1 cellular context compared by ENCODE assay signal in the genomic region with DNA sequence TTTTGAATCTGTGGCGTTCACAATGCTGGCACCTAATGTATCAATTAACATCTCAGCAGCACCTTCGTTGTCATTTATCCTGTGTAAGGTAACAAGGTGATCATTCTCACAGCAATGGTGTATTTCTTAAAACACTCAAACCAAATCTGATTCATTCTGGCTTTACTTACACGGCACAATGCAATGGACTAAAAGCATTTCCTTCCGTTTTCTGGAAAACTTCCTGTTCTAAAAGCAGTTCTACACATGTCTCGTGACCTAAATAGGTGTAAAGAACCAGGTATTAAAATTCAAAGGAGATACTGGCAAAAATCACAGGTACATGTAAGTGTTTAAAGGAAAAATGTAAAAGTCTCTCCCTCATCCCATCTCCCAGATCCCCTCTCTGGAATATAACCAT.
TF ChIP-seq lines count a peak whose summit lies in the region.

No MANE protein-coding gene starts in this region.

TF ChIP-seq in GM23338, 12 proteins besides CTCF, POLR2A, EP300 and RAD21 (continued from another document):
- TF ChIP-seq, protein P1, sequence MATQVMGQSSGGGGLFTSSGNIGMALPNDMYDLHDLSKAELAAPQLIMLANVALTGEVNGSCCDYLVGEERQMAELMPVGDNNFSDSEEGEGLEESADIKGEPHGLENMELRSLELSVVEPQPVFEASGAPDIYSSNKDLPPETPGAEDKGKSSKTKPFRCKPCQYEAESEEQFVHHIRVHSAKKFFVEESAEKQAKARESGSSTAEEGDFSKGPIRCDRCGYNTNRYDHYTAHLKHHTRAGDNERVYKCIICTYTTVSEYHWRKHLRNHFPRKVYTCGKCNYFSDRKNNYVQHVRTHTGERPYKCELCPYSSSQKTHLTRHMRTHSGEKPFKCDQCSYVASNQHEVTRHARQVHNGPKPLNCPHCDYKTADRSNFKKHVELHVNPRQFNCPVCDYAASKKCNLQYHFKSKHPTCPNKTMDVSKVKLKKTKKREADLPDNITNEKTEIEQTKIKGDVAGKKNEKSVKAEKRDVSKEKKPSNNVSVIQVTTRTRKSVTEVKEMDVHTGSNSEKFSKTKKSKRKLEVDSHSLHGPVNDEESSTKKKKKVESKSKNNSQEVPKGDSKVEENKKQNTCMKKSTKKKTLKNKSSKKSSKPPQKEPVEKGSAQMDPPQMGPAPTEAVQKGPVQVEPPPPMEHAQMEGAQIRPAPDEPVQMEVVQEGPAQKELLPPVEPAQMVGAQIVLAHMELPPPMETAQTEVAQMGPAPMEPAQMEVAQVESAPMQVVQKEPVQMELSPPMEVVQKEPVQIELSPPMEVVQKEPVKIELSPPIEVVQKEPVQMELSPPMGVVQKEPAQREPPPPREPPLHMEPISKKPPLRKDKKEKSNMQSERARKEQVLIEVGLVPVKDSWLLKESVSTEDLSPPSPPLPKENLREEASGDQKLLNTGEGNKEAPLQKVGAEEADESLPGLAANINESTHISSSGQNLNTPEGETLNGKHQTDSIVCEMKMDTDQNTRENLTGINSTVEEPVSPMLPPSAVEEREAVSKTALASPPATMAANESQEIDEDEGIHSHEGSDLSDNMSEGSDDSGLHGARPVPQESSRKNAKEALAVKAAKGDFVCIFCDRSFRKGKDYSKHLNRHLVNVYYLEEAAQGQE (IDR thresholded peaks at IDR 0.05; ENCODE audit: unreplicated experiment): no peak
- no peak for TF ChIP-seq EZH2phosphoT487 (IDR thresholded peaks at IDR 0.05; ENCODE audit: unreplicated experiment)
